18 cellular contexts compared by ENCODE assay signal in the genomic region with DNA sequence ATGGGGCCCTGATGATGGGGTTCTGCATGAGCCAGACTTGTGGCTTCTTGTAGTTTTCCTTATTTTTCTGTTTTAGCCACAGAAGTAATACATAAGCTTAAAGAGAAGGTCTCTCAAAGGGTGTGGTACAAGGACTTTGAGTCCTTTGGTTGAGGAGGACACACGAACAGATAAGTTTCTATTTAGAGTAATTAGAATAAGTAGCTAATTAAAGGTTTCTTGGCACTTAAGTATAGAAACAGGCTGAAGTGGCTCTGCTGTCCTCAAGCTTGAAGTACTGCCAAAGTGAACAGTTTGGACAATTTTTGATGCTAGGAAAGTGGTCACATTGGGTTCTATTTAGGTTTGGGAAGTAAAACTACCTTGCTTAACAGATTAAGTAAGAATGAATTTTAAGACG.
DNase-seq lines count a peak whose midpoint lies in the region; ATAC-seq and TF ChIP-seq lines count a peak whose summit lies in the region.
"Had no signal": no experiment of that assay in that cellular context is flagged by ENCODE, and none has a peak within 500 bp of the region (broad histone marks: within the 10 kb centered on the region; RNA-seq: fewer than 3 reads in every experiment).

No MANE protein-coding gene starts in this region.

- no peaks in the 10 kb centered on the region for H3K27me3 Mint-ChIP-seq in type B pancreatic cell
- H3K27me3 Mint-ChIP-seq in activated T-cell treated with anti-CD3 and anti-CD28 coated beads, Interleukin-2, amount 50 U/mL, for 24 hours: no peaks in the 10 kb centered on the region
- H3K27me3 Mint-ChIP-seq: B cell; CD4-positive, CD25-positive, alpha-beta regulatory T cell; IgD-negative memory B cell had no signal

- H3K27me3 ChIP-seq in heart left ventricle (no peaks in the 10 kb centered on the region), Peyer's patch (no peaks in the 10 kb centered on the region)

- intact Hi-C loops in heart left ventricle (cut with DNase I): loop anchor here in 3 of 10 donors (5.0 to 10.0 kb wide), 5 partner anchors 50 to 477 kb away; no protein-coding TSS in a partner anchor

- TF ChIP-seq CTCF in heart left ventricle (IDR thresholded peaks at IDR 0.05) (no peak), type B pancreatic cell (conservative IDR thresholded peaks at IDR 0.05) (no peak), Peyer's patch (IDR thresholded peaks at IDR 0.05) (no peak)

- no peak overlapping the region for H3K4me3 Mint-ChIP-seq in type B pancreatic cell
- H3K4me3 Mint-ChIP-seq in activated T-cell treated with anti-CD3 and anti-CD28 coated beads, Interleukin-2, amount 50 U/mL, for 24 hours: no peak overlapping the region
- H3K4me3 Mint-ChIP-seq: B cell; CD4-positive, CD25-positive, alpha-beta regulatory T cell; IgD-negative memory B cell had no signal

- H3K4me3 ChIP-seq in heart left ventricle: no peak overlapping the region
- no peak overlapping the region for H3K4me3 ChIP-seq in Peyer's patch
- H3K4me3 ChIP-seq: HAP-1 had no signal

- no peaks in the 10 kb centered on the region for H3K36me3 Mint-ChIP-seq in type B pancreatic cell
- no peaks in the 10 kb centered on the region for H3K36me3 Mint-ChIP-seq in activated T-cell treated with anti-CD3 and anti-CD28 coated beads, Interleukin-2, amount 50 U/mL, for 24 hours (ENCODE audit: low read depth)
- H3K36me3 Mint-ChIP-seq: CD4-positive, CD25-positive, alpha-beta regulatory T cell had no signal

- H3K4me1 ChIP-seq in heart left ventricle (peaks cover 0 to 27% (median 0%) of the 10 kb centered on the region in 12 donors), Peyer's patch (no peaks in the 10 kb centered on the region)

- ATAC-seq in heart left ventricle: peak; percentile 80 to 91 (median 88)

- TF ChIP-seq POLR2A in heart left ventricle (IDR thresholded peaks at IDR 0.05): no peak
- TF ChIP-seq POLR2A in Peyer's patch (IDR thresholded peaks at IDR 0.05): no peak

- peak; percentile 45 for DNase-seq in NCI-H1105 (lab: John Stamatoyannopoulos, UW)
- peak; percentile 97 to 98 for DNase-seq in NCI-H446 (lab: John Stamatoyannopoulos, UW)
- no peak for DNase-seq in heart left ventricle
- peak; percentile 30 for DNase-seq in pons (ENCODE audit: low spot score)
- no peak for DNase-seq in type B pancreatic cell (ENCODE audit: extremely low spot score, unreplicated experiment)
- DNase-seq in activated T-cell treated with anti-CD3 and anti-CD28 coated beads, Interleukin-2, amount 50 U/mL, for 24 hours: no peak
- DNase-seq in Peyer's patch: no peak
- DNase-seq: CD4-positive, CD25-positive, alpha-beta regulatory T cell; Kasumi-1; MM.1S; NCI-H1092 treated with DMSO at 0.1 percent for 48 hours; NCI-H1694 treated with DMSO at 0.1 percent for 48 hours; NCI-H2107; NK-92 treated with Interleukin-12 subunit alpha and Interleukin-12 subunit beta, amount 100 ng/mL, for 24 hours had no signal

- H3K4me1 Mint-ChIP-seq in type B pancreatic cell (ENCODE audit: unreplicated experiment): peaks cover 11% of the 10 kb centered on the region
- H3K4me1 Mint-ChIP-seq in activated T-cell treated with anti-CD3 and anti-CD28 coated beads, Interleukin-2, amount 50 U/mL, for 24 hours (ENCODE audit: low read depth): no peaks in the 10 kb centered on the region
- H3K4me1 Mint-ChIP-seq: B cell; CD4-positive, CD25-positive, alpha-beta regulatory T cell; IgD-negative memory B cell had no signal

- H3K36me3 ChIP-seq in heart left ventricle (no peaks in the 10 kb centered on the region), Peyer's patch (no peaks in the 10 kb centered on the region)
- H3K36me3 ChIP-seq: HAP-1 had no signal

- H3K27ac Mint-ChIP-seq in type B pancreatic cell: no peak overlapping the region
- no peak overlapping the region for H3K27ac Mint-ChIP-seq in activated T-cell treated with anti-CD3 and anti-CD28 coated beads, Interleukin-2, amount 50 U/mL, for 24 hours
- H3K27ac Mint-ChIP-seq: B cell; CD4-positive, CD25-positive, alpha-beta regulatory T cell; IgD-negative memory B cell had no signal

- H3K9me3 ChIP-seq in heart left ventricle: peaks cover 0 to 5% (median 0%) of the 10 kb centered on the region in 12 donors
- H3K9me3 ChIP-seq in Peyer's patch: no peaks in the 10 kb centered on the region
- H3K9me3 ChIP-seq: HAP-1 had no signal

- peak overlapping the region in 11 of 12 donors; percentile 4 to 69 (median 39) for H3K27ac ChIP-seq in heart left ventricle
- no peak overlapping the region for H3K27ac ChIP-seq in Peyer's patch
- H3K27ac ChIP-seq: HL-60 had no signal

- H3K9me3 Mint-ChIP-seq in type B pancreatic cell: peaks cover 2% of the 10 kb centered on the region
- H3K9me3 Mint-ChIP-seq in activated T-cell treated with anti-CD3 and anti-CD28 coated beads, Interleukin-2, amount 50 U/mL, for 24 hours: peaks cover 8% of the 10 kb centered on the region

- WGBS in heart left ventricle, 4 donors: 27 to 33% (median 29%) methylated on average over 2 of the region's 2 CpGs

Comparison
In these comparisons a context has a peak if more than half of its experiments do, and no peak if none do; other contexts are left out.
1. DNase-seq: peak in NCI-H1105 (single experiment), NCI-H446 (2 of 2) and pons (single experiment); none in heart left ventricle (0 of 5), type B pancreatic cell (single experiment), activated T-cell treated with anti-CD3 and anti-CD28 coated beads, Interleukin-2, amount 50 U/mL, for 24 hours (single experiment) and Peyer's patch (0 of 3).
2. H3K27ac ChIP-seq: peak in heart left ventricle (11 of 12); none in Peyer's patch (0 of 4).